In the genomic region with DNA sequence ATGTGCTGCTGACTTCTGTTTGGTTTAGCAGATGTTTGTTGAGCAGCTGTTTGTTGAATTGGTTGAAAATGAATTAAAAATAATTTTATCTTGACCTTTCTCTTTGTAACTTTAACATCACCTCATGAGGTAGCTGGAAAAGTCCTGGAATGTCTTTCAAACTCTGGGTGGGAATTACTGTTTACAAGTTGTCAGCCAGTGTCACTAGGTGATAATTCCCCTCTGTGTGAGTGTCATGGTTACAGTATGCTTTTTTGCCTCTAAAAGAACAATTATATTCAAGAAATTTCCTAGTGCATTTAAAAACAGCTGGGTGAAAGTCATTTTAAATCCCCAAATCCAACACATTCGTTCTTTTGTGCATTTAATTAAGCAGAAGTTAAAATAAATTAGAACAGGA, we compare ENCODE assay signal across 16 cellular contexts.
A peak's percentile ranks its signal among the peaks of the same experiment; 100 is the strongest.
DNase-seq lines count a peak whose midpoint lies in the region; TF ChIP-seq lines count a peak whose summit lies in the region.
"Had no signal": no experiment of that assay in that cellular context is flagged by ENCODE, and none has a peak within 500 bp of the region (broad histone marks: within the 10 kb centered on the region; RNA-seq: fewer than 3 reads in every experiment).

No MANE protein-coding gene starts in this region.

- no peak overlapping the region for H3K4me3 ChIP-seq in HUES6 (ENCODE audit: low read depth, low read length)
- H3K4me3 ChIP-seq in endodermal cell (ENCODE audit: low read length), result peak overlapping the region; percentile 21
- no peak overlapping the region for H3K4me3 ChIP-seq in neural cell (ENCODE audit: low read length)
- H3K4me3 ChIP-seq in spleen, result no peak overlapping the region
- H3K4me3 ChIP-seq: GM23248 had no signal

- H3K27me3 ChIP-seq in H9 (ENCODE audit: insufficient read depth, low read length) (no peaks in the 10 kb centered on the region), HUES6 (ENCODE audit: control insufficient read depth, insufficient read depth, low read length) (no peaks in the 10 kb centered on the region), endodermal cell (ENCODE audit: control insufficient read depth, insufficient read depth, low read length, poor library complexity, severe bottlenecking) (no peaks in the 10 kb centered on the region), neural cell (ENCODE audit: insufficient read depth, low read depth, low read length) (no peaks in the 10 kb centered on the region), spleen (replicated peaks in 1 of 7) (no peaks in the 10 kb centered on the region)

- peaks cover 42% of the 10 kb centered on the region; the same call in 1 of the 2 replicates for H3K79me2 ChIP-seq in H9 (ENCODE audit: insufficient read depth, low read length)
- peaks cover 9% of the 10 kb centered on the region for H3K79me2 ChIP-seq in neural cell (replicated peaks; ENCODE audit: insufficient read depth, low read length)

- no peak overlapping the region for H4K91ac ChIP-seq in H9 (ENCODE audit: insufficient read length, low read depth, low read length)

- H3K4me1 Mint-ChIP-seq in H9 (peaks cover 38 to 45% of the 10 kb centered on the region in 2 experiments), endodermal cell (peaks cover 48% of the 10 kb centered on the region)

- no peak overlapping the region for H3K9ac ChIP-seq in H9 (ENCODE audit: extremely low read depth, insufficient read length, low read length)
- no peak overlapping the region for H3K9ac ChIP-seq in HUES6 (ENCODE audit: low read length)
- H3K9ac ChIP-seq in endodermal cell (ENCODE audit: extremely low read depth, low read length, poor library complexity, severe bottlenecking), result peak overlapping the region; percentile 72
- H3K9ac ChIP-seq in neural cell (ENCODE audit: low read length), result no peak overlapping the region
- H3K9ac ChIP-seq: GM23248 had no signal

- no peak overlapping the region for H3K14ac ChIP-seq in H9 (ENCODE audit: insufficient read depth, low read length)

- H3K4ac ChIP-seq in H9 (ENCODE audit: low read depth, low read length), result no peak overlapping the region; the same call in 1 of the 2 replicates

- no peak overlapping the region for H3K18ac ChIP-seq in H9 (ENCODE audit: insufficient read length, low read depth, low read length)

- H3K9me3 ChIP-seq in H9 (ENCODE audit: control insufficient read depth, low read depth, low read length) (no peaks in the 10 kb centered on the region), HUES6 (ENCODE audit: control insufficient read depth, insufficient read depth, low read depth, low read length) (peaks cover 7% of the 10 kb centered on the region; the same call in 1 of the 2 replicates), endodermal cell (ENCODE audit: control insufficient read depth, low read length) (no peaks in the 10 kb centered on the region), neural cell (ENCODE audit: low read length) (no peaks in the 10 kb centered on the region), spleen (no peaks in the 10 kb centered on the region)

- TF ChIP-seq CTCF in H9 (conservative IDR thresholded peaks at IDR 0.05), result no peak
- no peak for TF ChIP-seq CTCF in endodermal cell (conservative IDR thresholded peaks at IDR 0.05)
- TF ChIP-seq CTCF in neural cell (IDR thresholded peaks at IDR 0.05; ENCODE audit: poor library complexity, severe bottlenecking), result no peak
- no peak for TF ChIP-seq CTCF in spleen (IDR thresholded peaks at IDR 0.05 in 8 of 11, conservative IDR thresholded peaks at IDR 0.05 in 3 of 11)

- intact Hi-C loops in spleen (cut with DNase I; ENCODE audit: low total_unique reads), result no loop called here

- TF ChIP-seq EP300 in neural cell (conservative IDR thresholded peaks at IDR 0.05; ENCODE audit: poor library complexity, severe bottlenecking), result peak; percentile 87

- TF ChIP-seq POLR2A in spleen (IDR thresholded peaks at IDR 0.05), result no peak

- peak overlapping the region; percentile 69 for H2BK120ac ChIP-seq in H9 (ENCODE audit: low read depth, low read length, poor library complexity, severe bottlenecking)

- H3K23me2 ChIP-seq in H9 (ENCODE audit: insufficient read length, low read depth, low read length, poor library complexity, severe bottlenecking), result no peaks in the 10 kb centered on the region

- H3K27me3 Mint-ChIP-seq in H9 (ENCODE audit: low read depth) (no peaks in the 10 kb centered on the region), endodermal cell (ENCODE audit: insufficient read depth) (no peaks in the 10 kb centered on the region)
- H3K27me3 Mint-ChIP-seq: CD4-positive, alpha-beta memory T cell had no signal

- H2AK5ac ChIP-seq in H9 (ENCODE audit: insufficient read length, low read length), result no peak overlapping the region

- no peak for TF ChIP-seq RAD21 in neural cell (conservative IDR thresholded peaks at IDR 0.05)

- peaks cover 17% of the 10 kb centered on the region for H3K4me1 ChIP-seq in H9 (ENCODE audit: insufficient read depth, low read length)
- H3K4me1 ChIP-seq in HUES6 (ENCODE audit: control insufficient read depth, insufficient read depth, low read length), result peaks cover 31% of the 10 kb centered on the region
- peaks cover 12% of the 10 kb centered on the region for H3K4me1 ChIP-seq in endodermal cell (ENCODE audit: control insufficient read depth, insufficient read depth, low read length)
- H3K4me1 ChIP-seq in spleen, result no peaks in the 10 kb centered on the region

- no peak overlapping the region for H3K23ac ChIP-seq in H9 (ENCODE audit: insufficient read length, low read depth, low read length)

- H3K36me3 Mint-ChIP-seq in H9 (ENCODE audit: insufficient read depth in 1 of 3, low read depth in 3 of 3) (peaks cover 10 to 22% (median 17%) of the 10 kb centered on the region in 3 experiments; a peak in 6 of 7 replicates), endodermal cell (ENCODE audit: low read depth) (peaks cover 8% of the 10 kb centered on the region)
- H3K36me3 Mint-ChIP-seq: CD4-positive, alpha-beta memory T cell had no signal

- H3K9me3 Mint-ChIP-seq in H9 (peaks cover 6 to 11% of the 10 kb centered on the region in 2 experiments; a peak in 4 of 5 replicates), endodermal cell (peaks cover 14% of the 10 kb centered on the region)

- H3K4me2 ChIP-seq in H9 (ENCODE audit: insufficient read depth, insufficient read length, low read length) (no peak overlapping the region), neural cell (ENCODE audit: low read length) (no peak overlapping the region)

- H4K8ac ChIP-seq in H9 (replicated peaks; ENCODE audit: insufficient read length, low read depth, low read length), result no peak overlapping the region

- no peak overlapping the region for H2BK20ac ChIP-seq in H9 (ENCODE audit: low read depth, low read length, poor library complexity, severe bottlenecking)

- H3K4me3 Mint-ChIP-seq in H9, result no peak overlapping the region
- no peak overlapping the region for H3K4me3 Mint-ChIP-seq in endodermal cell
- H3K4me3 Mint-ChIP-seq: CD4-positive, alpha-beta memory T cell had no signal

- H4K20me1 ChIP-seq in H9 (ENCODE audit: control insufficient read depth, insufficient read depth, insufficient read length) (no peaks in the 10 kb centered on the region), neural cell (ENCODE audit: insufficient read depth) (no peaks in the 10 kb centered on the region)

- H3K27ac Mint-ChIP-seq in H9 (peak overlapping the region in 1 of 3 experiments; percentile 61; a peak in 3 of 7 replicates), endodermal cell (peak overlapping the region; percentile 98)
- H3K27ac Mint-ChIP-seq: CD4-positive, alpha-beta memory T cell had no signal

- H4K5ac ChIP-seq in H9 (ENCODE audit: insufficient read length, low read depth, low read length), result no peak overlapping the region

- no peak overlapping the region for H2BK5ac ChIP-seq in H9 (ENCODE audit: insufficient read length, low read length)

- H3K56ac ChIP-seq in H9 (ENCODE audit: insufficient read length, low read depth, low read length), result no peak overlapping the region

- H3K79me1 ChIP-seq in H9 (ENCODE audit: insufficient read depth, low read depth, low read length, poor library complexity, severe bottlenecking), result peaks cover 21% of the 10 kb centered on the region

- H2AFZ ChIP-seq in H9 (ENCODE audit: low read length), result no peak overlapping the region
- H2AFZ ChIP-seq in neural cell (ENCODE audit: low read depth, low read length), result no peak overlapping the region
- H2AFZ ChIP-seq: GM23248 had no signal

- peak overlapping the region; percentile 92 for H3T11ph ChIP-seq in H9 (ENCODE audit: low read length)

- DNase-seq in H9 (no peak), endodermal cell (no peak), ecto neural progenitor cell (ENCODE audit: low spot score) (no peak), cerebellum (ENCODE audit: low spot score) (no peak), spleen (no peak)
- DNase-seq: C1 segment of cervical spinal cord; Calu3; CD4-positive, alpha-beta memory T cell; COR-L47; DMS53; DMS79 treated with DMSO at 0.1 percent for 48 hours; GF-D8; GM23248; HCEC 1CT had no signal

- H2BK15ac ChIP-seq in H9 (ENCODE audit: low read depth, low read length), result no peak overlapping the region

- H3K27ac ChIP-seq in H9 (ENCODE audit: insufficient read length, low read depth, low read length) (no peak overlapping the region), HUES6 (ENCODE audit: low read depth, low read length) (peak overlapping the region; percentile 27; the same call in 1 of the 2 replicates), endodermal cell (ENCODE audit: low read depth, low read length) (no peak overlapping the region), neural cell (ENCODE audit: low read length) (peak overlapping the region; percentile 13), spleen (no peak overlapping the region)
- H3K27ac ChIP-seq: GM23248 had no signal

- H3F3A ChIP-seq in neural cell (ENCODE audit: insufficient read depth, low read length, poor library complexity, severe bottlenecking), result no peaks in the 10 kb centered on the region

- no peaks in the 10 kb centered on the region for H3K36me3 ChIP-seq in HUES6 (ENCODE audit: control insufficient read depth, insufficient read depth, low read length)
- H3K36me3 ChIP-seq in endodermal cell (ENCODE audit: control insufficient read depth, insufficient read depth, low read length), result no peaks in the 10 kb centered on the region
- no peaks in the 10 kb centered on the region for H3K36me3 ChIP-seq in neural cell (ENCODE audit: insufficient read depth, low read length)
- no peaks in the 10 kb centered on the region for H3K36me3 ChIP-seq in spleen

- no CpG with 5 or more reads among the region's 1 CpG for WGBS in H9 (ENCODE audit: extremely low coverage, insufficient read length, low lambda C conversion rate)
- 40% methylated on average over 1 of the region's 1 CpG; no CpG with 5 or more reads in 1 of the 2 experiments for WGBS in endodermal cell (ENCODE audit: insufficient coverage in 1 of 2, insufficient read length in 1 of 2), 2 experiments
- 54 to 69% (median 62%) methylated on average over 1 of the region's 1 CpG for WGBS in spleen, 5 donors

- H3K9me2 ChIP-seq in neural cell (ENCODE audit: insufficient read depth, low read length), result no peaks in the 10 kb centered on the region

- H2BK12ac ChIP-seq in H9 (ENCODE audit: insufficient read length, low read depth, low read length), result no peak overlapping the region

Comparison
In these comparisons a context has a peak if more than half of its experiments do, and no peak if none do; other contexts are left out.
1. H3K27ac ChIP-seq: peak in HUES6 (single experiment) and neural cell (single experiment); none in H9 (single experiment), endodermal cell (single experiment) and spleen (0 of 8).